ENCODE assay signal across 8 cellular contexts in the genomic region with DNA sequence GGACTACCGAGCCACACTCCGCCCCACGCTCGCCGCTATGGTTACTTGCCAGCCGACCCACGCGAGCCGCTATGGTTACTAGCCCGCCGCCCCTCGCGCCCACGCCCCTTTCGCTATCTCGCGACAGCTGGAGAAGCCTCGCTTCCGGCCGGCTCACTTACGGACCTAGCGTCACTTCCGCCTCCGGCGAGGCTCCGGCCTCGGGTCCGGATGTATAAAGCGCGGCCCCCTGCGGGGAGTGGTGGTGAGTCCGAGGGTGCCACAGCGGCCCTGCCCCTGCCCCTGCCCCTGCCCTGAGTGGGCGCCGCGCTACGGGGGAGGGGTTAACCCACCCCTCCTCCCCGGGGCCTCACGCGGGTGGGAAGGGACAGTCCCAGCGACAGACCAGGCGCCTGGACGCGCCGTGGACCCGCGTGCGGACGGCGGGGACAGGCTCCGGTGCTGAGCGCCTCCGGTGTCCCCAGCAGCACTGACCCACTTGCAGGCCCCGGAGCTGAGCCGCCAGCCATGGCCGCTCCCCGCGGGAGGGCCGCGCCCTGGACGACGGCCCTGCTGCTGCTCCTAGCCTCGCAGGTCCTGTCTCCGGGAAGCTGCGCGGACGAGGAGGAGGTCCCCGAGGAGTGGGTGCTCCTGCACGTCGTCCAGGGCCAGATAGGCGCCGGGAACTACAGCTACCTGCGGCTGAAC. TPM values are rescaled to one million over a fixed set of nuclear protein-coding genes. Genes with fewer than 3 reads are reported as not detected.
DNase-seq lines count a peak whose midpoint lies in the region; ATAC-seq and TF ChIP-seq lines count a peak whose summit lies in the region.

A gene (plus strand): TSS at position 174 of the 687 bp plus-strand sequence. CDS start 334 bp downstream, at position 508.
A gene (minus strand): TSS at position 77 of the 687 bp plus-strand sequence. CDS start 13,024 bp downstream, outside the sequence.

- H3K4me1 Mint-ChIP-seq in activated T-cell treated with anti-CD3 and anti-CD28 coated beads, Interleukin-2, amount 50 U/mL, for 24 hours (ENCODE audit: low read depth) = peaks cover 62% of the 10 kb centered on the region

- POLR2A ChIA-PET in PC-9 (lab: Charles Lee; ENCODE audit: unreplicated experiment) = interaction anchor here (0.6 to 0.7 kb wide), 2 partner anchors 137 to 852 kb away, joined by 3 to 5 read pairs; a partner anchor contains a TSS

- H3K36me3 Mint-ChIP-seq in activated T-cell treated with anti-CD3 and anti-CD28 coated beads, Interleukin-2, amount 50 U/mL, for 24 hours (ENCODE audit: low read depth) = peaks cover 71% of the 10 kb centered on the region

- H2AFZ ChIP-seq in PC-9 = peak within 1 kb of the TSS; percentile 99

- intact Hi-C loops in PC-9 (cut with micrococcal nuclease; ENCODE audit: unreplicated experiment) = loop anchor here (1.0 to 10.0 kb wide), 3 partner anchors 21 to 247 kb away; a partner anchor contains a TSS

- H3K9me3 ChIP-seq in PC-9 (ENCODE audit: insufficient read depth, low read depth) (no peaks in the 10 kb centered on the region), esophagus (ENCODE audit: control insufficient read depth in 2 of 2, insufficient read depth in 1 of 2, low read depth in 1 of 2, low read length in 1 of 2) (no peaks in the 10 kb centered on the region), muscle layer of colon (ENCODE audit: low read length) (no peaks in the 10 kb centered on the region)

- 1% methylated on average over 65 to 73 of the region's 73 CpGs for WGBS in esophagus, 2 donors

- H3K4me3 ChIP-seq in Jurkat, Clone E6-1 (ENCODE audit: low read length) = peak within 1 kb of the TSS; percentile 84
- H3K4me3 ChIP-seq in PC-9 = peak within 1 kb of the TSS; percentile 91
- peak within 1 kb of the TSS; percentile 87 to 100 for H3K4me3 ChIP-seq in esophagus (ENCODE audit: low read depth in 1 of 2, low read length in 2 of 2)
- H3K4me3 ChIP-seq in muscle layer of colon (ENCODE audit: low read depth in 1 of 2, low read length in 2 of 2) = peak within 1 kb of the TSS; percentile 86 to 96

- no TSS peak for BruUV-seq in PC-9 (replicated peaks; lab: Mats Ljungman, UMichigan)

- peaks cover 57% of the 10 kb centered on the region for H3K79me2 ChIP-seq in PC-9 (ENCODE audit: low read depth)

- H3K27me3 ChIP-seq in PC-9 (ENCODE audit: insufficient read depth, low read depth) (no peaks in the 10 kb centered on the region), esophagus (ENCODE audit: control insufficient read depth in 1 of 2, insufficient read depth in 2 of 2, low read length in 2 of 2) (no peaks in the 10 kb centered on the region), muscle layer of colon (ENCODE audit: control insufficient read depth in 1 of 2, insufficient read depth in 2 of 2, low read length in 2 of 2) (no peaks in the 10 kb centered on the region)

- peaks cover 8% of the 10 kb centered on the region; the same call in 1 of the 2 replicates for H3F3A ChIP-seq in PC-9 (ENCODE audit: insufficient read depth, low read depth)

- H3K4me1 ChIP-seq in PC-9 (replicated peaks; ENCODE audit: insufficient read depth) (peaks cover 28% of the 10 kb centered on the region), esophagus (ENCODE audit: control insufficient read depth in 2 of 2, insufficient read depth in 2 of 2, low read length in 1 of 2) (peaks cover 0 to 17% of the 10 kb centered on the region in 2 donors), muscle layer of colon (ENCODE audit: insufficient read depth, low read length) (peaks cover 31% of the 10 kb centered on the region)

- H3K4me3 Mint-ChIP-seq in activated T-cell treated with anti-CD3 and anti-CD28 coated beads, Interleukin-2, amount 50 U/mL, for 24 hours = peak within 1 kb of the TSS; percentile 92

- TF ChIP-seq CTCF in PC-9 (conservative IDR thresholded peaks at IDR 0.05) = no peak

- H3K27me3 Mint-ChIP-seq in activated T-cell treated with anti-CD3 and anti-CD28 coated beads, Interleukin-2, amount 50 U/mL, for 24 hours = no peaks in the 10 kb centered on the region

- H4K20me1 ChIP-seq in PC-9 (ENCODE audit: insufficient read depth) = no peaks in the 10 kb centered on the region

- peak within 1 kb of the TSS; percentile 58 for H3K9ac ChIP-seq in muscle layer of colon (ENCODE audit: low read length)

- peak within 1 kb of the TSS; percentile 92 for H3K4me2 ChIP-seq in PC-9

- peak; percentile 92 for ATAC-seq in GM21619 (IDR thresholded peaks at IDR 0.05; ENCODE audit: unreplicated experiment)

- peak; percentile 67 for DNase-seq in DMS153 treated with DMSO at 0.1 percent for 48 hours (lab: John Stamatoyannopoulos, UW; ENCODE audit: unreplicated experiment)
- peak; percentile 85 for DNase-seq in Jurkat, Clone E6-1 (ENCODE audit: low read depth, low spot score)
- peak; percentile 86 to 87 for DNase-seq in PC-9
- DNase-seq in activated T-cell treated with anti-CD3 and anti-CD28 coated beads, Interleukin-2, amount 50 U/mL, for 24 hours = peak; percentile 99
- peak; percentile 97 for DNase-seq in stimulated activated CD8-positive, alpha-beta memory T cell treated with anti-CD3 and anti-CD28 coated beads, Interleukin-7, amount 100 ng/mL, for 24 hours (ENCODE audit: low read depth)

- H3K27ac ChIP-seq in PC-9 = peak within 1 kb of the TSS; percentile 76
- H3K27ac ChIP-seq in esophagus (ENCODE audit: low read depth in 2 of 2, low read length in 1 of 2) = peak within 1 kb of the TSS; percentile 96
- H3K27ac ChIP-seq in muscle layer of colon (ENCODE audit: low read depth, low read length) = peak within 1 kb of the TSS; percentile 87

- CTCF ChIA-PET in PC-9 (lab: Charles Lee) = interaction anchor here (0.5 kb wide), 1 partner anchor 8 kb away, joined by 3 read pairs; no protein-coding TSS in a partner anchor

- no peaks in the 10 kb centered on the region for H3K9me3 Mint-ChIP-seq in activated T-cell treated with anti-CD3 and anti-CD28 coated beads, Interleukin-2, amount 50 U/mL, for 24 hours

- H3K36me3 ChIP-seq in PC-9 (ENCODE audit: low read depth) (0 out of 2 replicates have a peak, but pooled peaks cover 21% of the 10 kb centered on the region), esophagus (ENCODE audit: control insufficient read depth in 2 of 2, insufficient read depth in 2 of 2, low read length in 1 of 2) (no peaks in the 10 kb centered on the region), muscle layer of colon (ENCODE audit: insufficient read depth, low read length) (peaks cover 8% of the 10 kb centered on the region)

- no peaks in the 10 kb centered on the region for H3K9me2 ChIP-seq in PC-9 (ENCODE audit: insufficient read depth)

- peak within 1 kb of the TSS; percentile 93 for H3K27ac Mint-ChIP-seq in activated T-cell treated with anti-CD3 and anti-CD28 coated beads, Interleukin-2, amount 50 U/mL, for 24 hours

RNA-seq across cellular contexts. Expression of the first gene that starts in this region (rescaled TPM):
- 11.3 TPM for polyA plus RNA-seq in Jurkat, Clone E6-1 (2012; ENCODE audit: insufficient read depth, insufficient read length)
- 9.8 and 12.5 TPM in 2 replicates for total RNA-seq in PC-9 (2021)
- polyA plus RNA-seq in esophagus = 1 to 10 TPM; 3.4 to 7.3 TPM

RNA-seq across cellular contexts. Expression of the second gene that starts in this region (rescaled TPM):
- 25.0 TPM for polyA plus RNA-seq in Jurkat, Clone E6-1 (2012; ENCODE audit: insufficient read depth, insufficient read length)
- 54.2 and 66.5 TPM in 2 replicates for total RNA-seq in PC-9 (2021)
- 10 to 100 TPM; 10.3 to 24.0 TPM for polyA plus RNA-seq in esophagus

Comparison
In these comparisons a context has a peak if more than half of its experiments do, and no peak if none do; other contexts are left out.
1. Peak in every context shown above with its lines: DNase-seq, ATAC-seq, H3K4me3 ChIP-seq and H3K27ac ChIP-seq.